In genomic region chr14:34053666-34054065, GRCh38 we compare ENCODE assay signal across 1 cellular context.
TF ChIP-seq lines count a peak whose summit lies in the region.

No MANE protein-coding gene starts in this region.

TF ChIP-seq in GM12878, 131 proteins besides CTCF, POLR2A, EP300 and RAD21 (continued from another document):
- TF ChIP-seq REST (IDR thresholded peaks at IDR 0.05; ENCODE audit: low read depth, low read length) = no peak
